Comparison of ENCODE assay signal across 20 cellular contexts in the genomic region with DNA sequence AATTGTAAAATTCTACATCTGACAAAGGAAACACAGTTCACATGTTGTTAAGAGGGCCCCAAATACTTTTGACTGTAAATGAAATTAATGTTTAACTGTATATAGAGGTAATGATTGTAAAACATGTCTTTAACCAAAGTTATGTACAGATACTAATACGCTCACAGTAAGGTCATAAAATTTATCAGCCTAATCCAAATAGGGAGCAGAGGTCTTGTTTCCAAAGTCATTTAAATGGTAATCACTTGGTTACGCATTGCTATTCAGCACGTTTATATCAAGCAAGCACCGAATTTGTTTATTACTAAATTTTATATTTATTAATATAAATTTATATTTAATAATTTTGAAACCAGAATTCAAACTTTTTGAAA. TPM values are rescaled to one million over a fixed set of nuclear protein-coding genes. Genes with fewer than 3 reads are reported as not detected.
DNase-seq lines count a peak whose midpoint lies in the region; ATAC-seq, FAIRE-seq and TF ChIP-seq lines count a peak whose summit lies in the region.
"Had no signal": no experiment of that assay in that cellular context is flagged by ENCODE, and none has a peak within 500 bp of the region (broad histone marks: within the 10 kb centered on the region; RNA-seq: fewer than 3 reads in every experiment).

No MANE protein-coding gene starts in this region.

- no peak for FAIRE-seq in keratinocyte (lab: Jason Lieb, UNC)
- FAIRE-seq: K562 had no signal

- H3K27ac ChIP-seq in body of pancreas (peak overlapping the region; percentile 18 to 94 (median 84)), keratinocyte (ENCODE audit: control insufficient read depth, insufficient read depth, low read length) (no peak overlapping the region), substantia nigra (ENCODE audit: low read depth, low read length, poor library complexity, severe bottlenecking) (peak overlapping the region; percentile 97)
- H3K27ac ChIP-seq: lower lobe of right lung, right atrium auricular region, uterus had no signal

- no peak overlapping the region for H3K4me3 Mint-ChIP-seq in activated CD8-positive, alpha-beta memory T cell treated with anti-CD3 and anti-CD28 coated beads, Interleukin-2, amount 10 ng/mL, durations not matched to agents 7 days and 5 days
- H3K4me3 Mint-ChIP-seq: activated B cell treated with CpG ODN at 0.5 μM for 24 hours; activated T-cell treated with anti-CD3 and anti-CD28 coated beads, Interleukin-2, amount 50 U/mL, for 4 hours had no signal

- no peak overlapping the region for H3K9ac ChIP-seq in keratinocyte (ENCODE audit: control insufficient read depth, extremely low read depth, insufficient read depth, low read length)

- H3K4me1 ChIP-seq in body of pancreas (peaks cover 15% of the 10 kb centered on the region), keratinocyte (ENCODE audit: control insufficient read depth, extremely low read depth, insufficient read depth, low read length) (peaks cover 16% of the 10 kb centered on the region)

- dilution Hi-C loops in keratinocyte (cut with MboI; ENCODE audit: extremely low pct_ligation_motif_present, low sequenced_read_pairs): no loop called here

- no peak for ATAC-seq in body of pancreas
- no peak for ATAC-seq in activated CD8-positive, alpha-beta memory T cell treated with anti-CD3 and anti-CD28 coated beads, Interleukin-2, amount 10 ng/mL, durations not matched to agents 7 days and 5 days
- no peak for ATAC-seq in HG03565 (IDR thresholded peaks at IDR 0.05; ENCODE audit: unreplicated experiment)
- ATAC-seq: activated CD8-positive, alpha-beta T cell treated with anti-CD3 and anti-CD28 coated beads, Interleukin-2, amount 10 ng/mL, durations not matched to agents 7 days and 5 days; activated T-cell treated with anti-CD3 and anti-CD28 coated beads, Interleukin-2, amount 50 U/mL, for 4 hours; K562 had no signal

- peak overlapping the region; percentile 2 for H3K4me2 ChIP-seq in keratinocyte (ENCODE audit: control insufficient read depth, extremely low read depth, insufficient read depth, low read depth, low read length)

- DNase-seq in NCI-H510A treated with DMSO at 0.1 percent for 48 hours (lab: John Stamatoyannopoulos, UW): peak; percentile 6
- DNase-seq in NCI-H510A (lab: John Stamatoyannopoulos, UW): no peak
- no peak for DNase-seq in body of pancreas
- no peak for DNase-seq in keratinocyte (ENCODE audit: low read depth, low spot score)
- no peak for DNase-seq in substantia nigra (lab: John Stamatoyannopoulos, UW)
- no peak for DNase-seq in T-helper 9 cell
- no peak for DNase-seq in activated CD8-positive, alpha-beta memory T cell treated with anti-CD3 and anti-CD28 coated beads, Interleukin-2, amount 10 ng/mL, durations not matched to agents 7 days and 5 days
- DNase-seq: activated B cell treated with CpG ODN at 0.5 μM for 24 hours; activated CD8-positive, alpha-beta T cell treated with anti-CD3 and anti-CD28 coated beads, Interleukin-2, amount 10 ng/mL, durations not matched to agents 7 days and 5 days; activated naive CD4-positive, alpha-beta T cell treated with Interleukin-2 at 50 U/mL for 16 hours; activated T-cell treated with anti-CD3 and anti-CD28 coated beads, Interleukin-2, amount 50 U/mL, for 4 hours; lower lobe of right lung; MM.1S had no signal

- peaks cover 2% of the 10 kb centered on the region for H3K4me1 Mint-ChIP-seq in activated CD8-positive, alpha-beta memory T cell treated with anti-CD3 and anti-CD28 coated beads, Interleukin-2, amount 10 ng/mL, durations not matched to agents 7 days and 5 days

- TF ChIP-seq POLR2A in body of pancreas (IDR thresholded peaks at IDR 0.05): no peak

- no peak overlapping the region for H2AFZ ChIP-seq in keratinocyte (ENCODE audit: control insufficient read depth, low read length)

- peaks cover 2% of the 10 kb centered on the region for H3K9me3 Mint-ChIP-seq in activated CD8-positive, alpha-beta memory T cell treated with anti-CD3 and anti-CD28 coated beads, Interleukin-2, amount 10 ng/mL, durations not matched to agents 7 days and 5 days (ENCODE audit: low read depth)
- H3K9me3 Mint-ChIP-seq: endodermal cell had no signal

- no peaks in the 10 kb centered on the region for H3K9me1 ChIP-seq in keratinocyte (ENCODE audit: control insufficient read depth, extremely low read depth, insufficient read depth, low read length)

- H3K9me3 ChIP-seq in body of pancreas: no peaks in the 10 kb centered on the region
- no peaks in the 10 kb centered on the region for H3K9me3 ChIP-seq in keratinocyte (ENCODE audit: control insufficient read depth, low read depth, low read length)
- H3K9me3 ChIP-seq: lower lobe of right lung, right atrium auricular region, uterus had no signal

- WGBS in body of pancreas, 2 donors: 13 to 17% methylated on average over 4 of the region's 4 CpGs

- H4K20me1 ChIP-seq in keratinocyte (ENCODE audit: control insufficient read depth, extremely low read depth, insufficient read depth, low read length): no peaks in the 10 kb centered on the region

- H3K36me3 Mint-ChIP-seq in activated CD8-positive, alpha-beta memory T cell treated with anti-CD3 and anti-CD28 coated beads, Interleukin-2, amount 10 ng/mL, durations not matched to agents 7 days and 5 days: peaks cover 1% of the 10 kb centered on the region

- intact Hi-C loops in body of pancreas (cut with DNase I): no loop called here

- CTCF ChIA-PET in activated CD8-positive, alpha-beta memory T cell treated with anti-CD3 and anti-CD28 coated beads, Interleukin-2, amount 10 ng/mL, durations not matched to agents 7 days and 5 days (lab: Charles Lee): no interaction called here

- no peaks in the 10 kb centered on the region for H3K27me3 ChIP-seq in body of pancreas
- peaks cover 18% of the 10 kb centered on the region for H3K27me3 ChIP-seq in keratinocyte (ENCODE audit: control insufficient read depth, extremely low read depth, insufficient read depth, low read length)

- H3K4me3 ChIP-seq in body of pancreas: peak overlapping the region in 1 of 2 donors; percentile 50
- no peak overlapping the region for H3K4me3 ChIP-seq in keratinocyte (ENCODE audit: control insufficient read depth in 2 of 3, extremely low read depth in 1 of 3, insufficient read depth in 2 of 3, low read depth in 1 of 3, low read length in 3 of 3)
- H3K4me3 ChIP-seq: K562, lower lobe of right lung, uterus had no signal

- H3K36me3 ChIP-seq in body of pancreas (replicated peaks in 1 of 2; ENCODE audit: insufficient read depth in 1 of 2, low read depth in 2 of 2) (no peaks in the 10 kb centered on the region), keratinocyte (ENCODE audit: control insufficient read depth in 2 of 2, extremely low read depth in 1 of 2, insufficient read depth in 2 of 2, low read length in 2 of 2) (no peaks in the 10 kb centered on the region)
- H3K36me3 ChIP-seq: lower lobe of right lung, right atrium auricular region, uterus had no signal

- peaks cover 14% of the 10 kb centered on the region for H3K27me3 Mint-ChIP-seq in activated CD8-positive, alpha-beta memory T cell treated with anti-CD3 and anti-CD28 coated beads, Interleukin-2, amount 10 ng/mL, durations not matched to agents 7 days and 5 days

- H3K79me2 ChIP-seq in keratinocyte (ENCODE audit: control insufficient read depth, insufficient read depth, low read length): no peaks in the 10 kb centered on the region

- no peak for TF ChIP-seq CTCF in body of pancreas (IDR thresholded peaks at IDR 0.05)
- no peak for TF ChIP-seq CTCF in keratinocyte (optimal IDR thresholded peaks at IDR 0.05 in 1 of 3, IDR thresholded peaks at IDR 0.05 in 1 of 3, conservative IDR thresholded peaks at IDR 0.05 in 1 of 3; ENCODE audit: extremely low read depth in 1 of 3, insufficient read depth in 2 of 3, low read length in 3 of 3)

- no peak overlapping the region for H3K27ac Mint-ChIP-seq in activated CD8-positive, alpha-beta memory T cell treated with anti-CD3 and anti-CD28 coated beads, Interleukin-2, amount 10 ng/mL, durations not matched to agents 7 days and 5 days
- H3K27ac Mint-ChIP-seq: activated B cell treated with CpG ODN at 0.5 μM for 24 hours, endodermal cell had no signal

RNA-seq across cellular contexts. Expression of gene PHYHIPL, which starts 1.4 kb away (rescaled TPM):
- total RNA-seq in body of pancreas: 1 to 10 TPM in 1 of 2 donors, under 1 TPM in 1; 0.33 to 4.9 TPM
- polyA plus RNA-seq in keratinocyte: 0.02 to 0.12 TPM (median 0.09 TPM) in 3 replicates
- not detected for polyA plus RNA-seq in keratinocyte (2011; ENCODE audit: low read depth)
- polyA plus RNA-seq in keratinocyte (2011; cell fraction: cytosol; rRNA removed): 0.04 and 0.06 TPM in 2 replicates
- 0.06 and 0.07 TPM in 2 replicates for polyA plus RNA-seq in keratinocyte (2011; cell fraction: nucleus; rRNA removed)
- 0.03 and 0.07 TPM in 2 replicates for polyA plus RNA-seq in keratinocyte (2012; ENCODE audit: low replicate concordance)
- polyA minus RNA-seq in keratinocyte: not detected in 3 replicates
- not detected for polyA minus RNA-seq in keratinocyte (2011; cell fraction: cytosol; rRNA and poly(A)+ RNA removed)
- not detected in 2 replicates for polyA minus RNA-seq in keratinocyte (2011; cell fraction: nucleus; rRNA and poly(A)+ RNA removed)
- total RNA-seq in activated CD8-positive, alpha-beta memory T cell treated with anti-CD3 and anti-CD28 coated beads, Interleukin-2, amount 10 ng/mL, durations not matched to agents 7 days and 5 days: not detected
- total RNA-seq: activated B cell treated with CpG ODN at 0.5 μM for 24 hours; activated CD8-positive, alpha-beta T cell treated with anti-CD3 and anti-CD28 coated beads, Interleukin-2, amount 10 ng/mL, durations not matched to agents 7 days and 5 days; activated T-cell treated with anti-CD3 and anti-CD28 coated beads, Interleukin-2, amount 50 U/mL, for 4 hours; K562; lower lobe of right lung; omental fat pad; T-helper 2 cell treated with Interferon-gamma antibody and Interleukin-4, amounts not matched to agents 100 ng/mL and 5 ng/mL, for 36 hours had no signal
- polyA plus RNA-seq: K562 had no signal
